11 cellular contexts compared by ENCODE assay signal in the genomic region with DNA sequence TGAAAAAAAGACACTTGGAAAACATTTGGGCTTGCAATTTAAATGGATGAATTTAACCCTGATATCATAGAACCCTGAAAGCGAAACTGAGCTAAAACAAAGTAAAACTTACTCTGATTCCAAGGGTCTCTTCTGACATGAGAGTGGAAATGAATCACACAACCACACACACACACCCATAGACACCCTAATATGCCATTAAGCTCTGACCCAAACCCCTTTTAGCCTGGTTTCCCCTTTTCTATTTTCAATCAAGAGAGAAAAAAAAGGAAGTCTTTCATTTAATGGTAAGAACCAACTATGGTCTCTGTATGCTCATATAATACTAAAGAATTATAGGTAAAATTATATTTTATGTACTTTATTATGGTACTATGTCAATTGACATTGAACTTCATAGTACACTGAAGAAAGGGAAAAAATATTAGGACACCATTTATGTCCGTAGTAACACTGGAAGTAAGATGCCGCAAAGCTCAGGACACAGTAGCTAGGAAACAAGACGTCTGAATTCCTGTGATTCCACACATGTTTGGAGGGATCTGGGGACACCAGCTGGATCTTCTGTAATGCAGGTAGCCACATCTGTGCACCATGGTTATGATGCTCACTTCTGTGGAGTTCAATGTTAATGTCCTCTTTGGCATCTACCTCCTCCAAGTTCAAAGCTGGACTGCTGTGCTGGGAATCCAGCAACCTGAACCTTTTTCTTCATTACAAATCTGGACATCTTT.
DNase-seq lines count a peak whose midpoint lies in the region; ATAC-seq, FAIRE-seq and TF ChIP-seq lines count a peak whose summit lies in the region.
"Had no signal": no experiment of that assay in that cellular context is flagged by ENCODE, and none has a peak within 500 bp of the region (broad histone marks: within the 10 kb centered on the region; RNA-seq: fewer than 3 reads in every experiment).

No MANE protein-coding gene starts in this region.

- in situ Hi-C loops in gastrocnemius medialis (cut with MboI; ENCODE audit: low sequenced_read_pairs in 4 of 4): loop anchor here (5.0 to 25.0 kb wide), 11 partner anchors 372 to 700 kb away; partner anchors contain the start of genes ELL2 (in 4 of the 4) and RFESD (in 1 of the 4)

- H3K36me3 ChIP-seq in ascending aorta (no peaks in the 10 kb centered on the region), gastrocnemius medialis (no peaks in the 10 kb centered on the region)
- H3K36me3 ChIP-seq: BLaER1 had no signal

- ATAC-seq in HG02870 (IDR thresholded peaks at IDR 0.05; ENCODE audit: unreplicated experiment) (peak; percentile 45), gastrocnemius medialis (no peak), GM18907 (IDR thresholded peaks at IDR 0.05; ENCODE audit: unreplicated experiment) (no peak)

- no peak overlapping the region for H3K4me3 ChIP-seq in ascending aorta
- H3K4me3 ChIP-seq in gastrocnemius medialis: no peak overlapping the region
- H3K4me3 ChIP-seq: BLaER1 had no signal

- TF ChIP-seq POLR2A in GM12891 (IDR thresholded peaks at IDR 0.05; ENCODE audit: low read depth, low read length) (no peak), gastrocnemius medialis (IDR thresholded peaks at IDR 0.05) (no peak)

- H3K4me1 ChIP-seq in ascending aorta (peaks cover 11 to 59% of the 10 kb centered on the region in 2 donors), gastrocnemius medialis (peaks cover 32 to 46% of the 10 kb centered on the region in 2 donors)
- H3K4me1 ChIP-seq: BLaER1 had no signal

- intact Hi-C loops in ascending aorta (cut with DNase I) (loop anchor here (5.0 to 10.0 kb wide), 4 partner anchors 112 to 690 kb away; partner anchors contain the start of gene RFESD), gastrocnemius medialis (cut with DNase I; ENCODE audit: low total_unique reads) (loop anchor here (2.0 to 5.0 kb wide), 3 partner anchors 556 to 780 kb away; partner anchors contain the start of gene ARSK)

- DNase-seq in GM12891 (ENCODE audit: insufficient read length, low spot score): no peak
- no peak for DNase-seq in ascending aorta (ENCODE audit: low spot score in 2 of 2)
- DNase-seq in gastrocnemius medialis: no peak
- no peak for DNase-seq in glomerular visceral epithelial cell (ENCODE audit: extremely low spot score)
- no peak for DNase-seq in HTR-8/SVneo (ENCODE audit: insufficient read length, low spot score)
- DNase-seq in NCI-H82 treated with DMSO at 0.1 percent for 48 hours (lab: John Stamatoyannopoulos, UW; ENCODE audit: unreplicated experiment): no peak
- DNase-seq: NCI-H524 treated with DMSO at 0.1 percent for 48 hours had no signal

- peak overlapping the region; percentile 80 to 81 for H3K27ac ChIP-seq in ascending aorta
- peak overlapping the region; percentile 77 to 89 (median 85) for H3K27ac ChIP-seq in gastrocnemius medialis
- H3K27ac ChIP-seq: BLaER1 had no signal

- no peak for TF ChIP-seq CTCF in ascending aorta (IDR thresholded peaks at IDR 0.05)
- no peak for TF ChIP-seq CTCF in gastrocnemius medialis (IDR thresholded peaks at IDR 0.05 in 4 of 5, conservative IDR thresholded peaks at IDR 0.05 in 1 of 5)

- peak; percentile 35 for FAIRE-seq in GM12891 (lab: Jason Lieb, UNC)
- FAIRE-seq in HTR-8/SVneo (lab: Jason Lieb, UNC): no peak
- FAIRE-seq: bronchial epithelial cell had no signal

- H3K27me3 ChIP-seq in ascending aorta (no peaks in the 10 kb centered on the region), gastrocnemius medialis (no peaks in the 10 kb centered on the region)
- H3K27me3 ChIP-seq: BLaER1 had no signal

- H3K9me3 ChIP-seq in ascending aorta: no peaks in the 10 kb centered on the region
- H3K9me3 ChIP-seq in gastrocnemius medialis: no peaks in the 10 kb centered on the region
- H3K9me3 ChIP-seq: BLaER1 had no signal

TF ChIP-seq in GM12891, 5 proteins besides CTCF, POLR2A, EP300 and RAD21:
- no peak for TF ChIP-seq POLR2AphosphoS5 (IDR thresholded peaks at IDR 0.05; ENCODE audit: low read depth, low read length)
- peak; percentile 64 for TF ChIP-seq SPI1 (IDR thresholded peaks at IDR 0.05; ENCODE audit: low read depth, low read length)
